1 cellular context compared by ENCODE assay signal in the genomic region with DNA sequence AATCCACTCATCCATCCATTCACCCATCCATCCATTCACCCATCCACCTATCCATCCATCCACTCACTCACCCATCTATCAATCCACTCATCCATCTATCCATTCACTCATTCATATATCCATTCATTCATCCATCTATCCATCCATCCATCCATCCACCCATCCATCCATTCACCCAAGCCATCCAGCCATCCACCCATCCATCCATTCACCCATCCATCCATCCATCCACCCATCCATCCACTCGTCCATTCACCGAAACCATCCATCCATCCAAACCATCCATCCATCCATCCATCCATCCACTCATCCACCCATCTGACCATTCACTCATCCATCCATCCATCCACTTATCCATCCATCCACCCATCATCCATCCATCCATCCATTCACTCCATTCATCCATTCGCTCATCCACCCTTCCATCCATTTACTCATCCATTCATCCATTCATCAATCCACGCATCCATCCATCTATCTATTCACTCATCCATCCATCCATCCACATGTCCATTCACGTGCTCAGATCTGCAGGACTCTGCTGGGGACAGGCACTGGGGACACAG.
TF ChIP-seq lines count a peak whose summit lies in the region.

No MANE protein-coding gene starts in this region.

TF ChIP-seq in K562, 482 proteins besides CTCF, POLR2A, EP300 and RAD21:
- TF ChIP-seq ARID1B (IDR thresholded peaks at IDR 0.05) = no peak
- TF ChIP-seq, protein P1, sequence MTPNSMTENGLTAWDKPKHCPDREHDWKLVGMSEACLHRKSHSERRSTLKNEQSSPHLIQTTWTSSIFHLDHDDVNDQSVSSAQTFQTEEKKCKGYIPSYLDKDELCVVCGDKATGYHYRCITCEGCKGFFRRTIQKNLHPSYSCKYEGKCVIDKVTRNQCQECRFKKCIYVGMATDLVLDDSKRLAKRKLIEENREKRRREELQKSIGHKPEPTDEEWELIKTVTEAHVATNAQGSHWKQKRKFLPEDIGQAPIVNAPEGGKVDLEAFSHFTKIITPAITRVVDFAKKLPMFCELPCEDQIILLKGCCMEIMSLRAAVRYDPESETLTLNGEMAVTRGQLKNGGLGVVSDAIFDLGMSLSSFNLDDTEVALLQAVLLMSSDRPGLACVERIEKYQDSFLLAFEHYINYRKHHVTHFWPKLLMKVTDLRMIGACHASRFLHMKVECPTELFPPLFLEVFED (CRISPR knock-in tag; conservative IDR thresholded peaks at IDR 0.05) = peak; percentile 44; the same call in 1 of the 2 replicates
- TF ChIP-seq HSF4 (CRISPR knock-in tag; IDR thresholded peaks at IDR 0.05; ENCODE audit: borderline replicate concordance) = no peak
- 0 out of 2 replicates have a peak, but pooled peaks have one; percentile 27 for TF ChIP-seq TSC22D4 (tag; IDR thresholded peaks at IDR 0.05)
- TF ChIP-seq RBM17 (IDR thresholded peaks at IDR 0.05; ENCODE audit: borderline replicate concordance, low read depth, low read length) = no peak
